In genomic region chr7:2521341-2521745, GRCh38 we compare ENCODE assay signal across 9 cellular contexts. TPM values are rescaled to one million over a fixed set of nuclear protein-coding genes. Genes with fewer than 3 reads are reported as not detected.
A peak's percentile ranks its signal among the peaks of the same experiment; 100 is the strongest.
DNase-seq lines count a peak whose midpoint lies in the region.
"Had no signal": no experiment of that assay in that cellular context is flagged by ENCODE, and none has a peak within 500 bp of the region (broad histone marks: within the 10 kb centered on the region; RNA-seq: fewer than 3 reads in every experiment).

No MANE protein-coding gene starts in this region.

- peak overlapping the region; percentile 97 for H3K4me3 Mint-ChIP-seq in activated T-helper 1 cell treated with anti-CD3 and anti-CD28 coated beads, Interleukin-12 subunit alpha, Interleukin-12 subunit beta, Interleukin-2, Interleukin-4 antibody, amounts not matched to agents 30 ng/mL and 10 ng/mL and 1 ng/mL, durations not matched to agents 14 hours and 24 hours and 36 hours

- peak overlapping the region; percentile 95 for H3K27ac Mint-ChIP-seq in activated T-helper 1 cell treated with anti-CD3 and anti-CD28 coated beads, Interleukin-12 subunit alpha, Interleukin-12 subunit beta, Interleukin-2, Interleukin-4 antibody, amounts not matched to agents 30 ng/mL and 10 ng/mL and 1 ng/mL, durations not matched to agents 14 hours and 24 hours and 36 hours

- intact Hi-C loops in activated T-helper 1 cell treated with anti-CD3 and anti-CD28 coated beads, Interleukin-12 subunit alpha, Interleukin-12 subunit beta, Interleukin-2, Interleukin-4 antibody, amounts not matched to agents 30 ng/mL and 10 ng/mL and 1 ng/mL, durations not matched to agents 14 hours and 24 hours and 36 hours (cut with micrococcal nuclease) = loop anchor here (5.0 kb wide), 2 partner anchors 989 to 1384 kb away; partner anchors contain the start of gene MAFK

- peaks cover 39% of the 10 kb centered on the region for H3K27me3 ChIP-seq in iPS-18a (ENCODE audit: control insufficient read depth, insufficient read depth, low read length)
- H3K27me3 ChIP-seq: SJSA1 had no signal

- peaks cover 39% of the 10 kb centered on the region for H3K4me1 Mint-ChIP-seq in activated T-helper 1 cell treated with anti-CD3 and anti-CD28 coated beads, Interleukin-12 subunit alpha, Interleukin-12 subunit beta, Interleukin-2, Interleukin-4 antibody, amounts not matched to agents 30 ng/mL and 10 ng/mL and 1 ng/mL, durations not matched to agents 14 hours and 24 hours and 36 hours (ENCODE audit: low read depth)

- peaks cover 59% of the 10 kb centered on the region for H3K4me1 ChIP-seq in iPS-18a (ENCODE audit: control insufficient read depth, low read depth, low read length)

- no peaks in the 10 kb centered on the region for H3K9me3 ChIP-seq in iPS-18a (ENCODE audit: control insufficient read depth, low read depth, low read length)
- H3K9me3 ChIP-seq: SJSA1 had no signal

- no peaks in the 10 kb centered on the region for H3K27me3 Mint-ChIP-seq in activated T-helper 1 cell treated with anti-CD3 and anti-CD28 coated beads, Interleukin-12 subunit alpha, Interleukin-12 subunit beta, Interleukin-2, Interleukin-4 antibody, amounts not matched to agents 30 ng/mL and 10 ng/mL and 1 ng/mL, durations not matched to agents 14 hours and 24 hours and 36 hours (ENCODE audit: insufficient read depth)

- peak overlapping the region; percentile 67 for H3K4me3 ChIP-seq in iPS-18a (ENCODE audit: low read length)
- H3K4me3 ChIP-seq: SJSA1 had no signal

- DNase-seq in DMS53 (lab: John Stamatoyannopoulos, UW) = peak; percentile 47
- DNase-seq in DMS53 treated with DMSO at 0.1 percent for 48 hours (lab: John Stamatoyannopoulos, UW; ENCODE audit: unreplicated experiment) = no peak
- DNase-seq in activated T-helper 1 cell treated with anti-CD3 and anti-CD28 coated beads, Interleukin-12 subunit alpha, Interleukin-12 subunit beta, Interleukin-2, Interleukin-4 antibody, amounts not matched to agents 30 ng/mL and 10 ng/mL and 1 ng/mL, durations not matched to agents 14 hours and 24 hours and 36 hours (ENCODE audit: low spot score) = no peak
- peak; percentile 52 for DNase-seq in stimulated activated CD8-positive, alpha-beta memory T cell treated with anti-CD3 and anti-CD28 coated beads, Interleukin-4, amount 100 ng/mL, for 48 hours
- no peak for DNase-seq in NCI-H187 (lab: John Stamatoyannopoulos, UW)
- DNase-seq in AG20443 (ENCODE audit: low spot score) = no peak
- DNase-seq in NCI-H146 treated with DMSO at 0.1 percent for 48 hours (lab: John Stamatoyannopoulos, UW; ENCODE audit: unreplicated experiment) = no peak

- no peaks in the 10 kb centered on the region for H3K9me3 Mint-ChIP-seq in activated T-helper 1 cell treated with anti-CD3 and anti-CD28 coated beads, Interleukin-12 subunit alpha, Interleukin-12 subunit beta, Interleukin-2, Interleukin-4 antibody, amounts not matched to agents 30 ng/mL and 10 ng/mL and 1 ng/mL, durations not matched to agents 14 hours and 24 hours and 36 hours

- H3K27ac ChIP-seq in iPS-18a (ENCODE audit: low read length) = no peak overlapping the region
- H3K27ac ChIP-seq: SJSA1 had no signal

- no peak overlapping the region for H3K9ac ChIP-seq in iPS-18a (ENCODE audit: low read length)

- peaks cover 10% of the 10 kb centered on the region for H3K36me3 ChIP-seq in iPS-18a (ENCODE audit: control insufficient read depth, low read depth, low read length)
- H3K36me3 ChIP-seq: SJSA1 had no signal

- peaks cover 10% of the 10 kb centered on the region for H3K36me3 Mint-ChIP-seq in activated T-helper 1 cell treated with anti-CD3 and anti-CD28 coated beads, Interleukin-12 subunit alpha, Interleukin-12 subunit beta, Interleukin-2, Interleukin-4 antibody, amounts not matched to agents 30 ng/mL and 10 ng/mL and 1 ng/mL, durations not matched to agents 14 hours and 24 hours and 36 hours (ENCODE audit: low read depth)

RNA-seq across cellular contexts. Expression of gene LFNG, which starts 1.8 kb away (rescaled TPM):
- total RNA-seq in activated T-helper 1 cell treated with anti-CD3 and anti-CD28 coated beads, Interleukin-12 subunit alpha, Interleukin-12 subunit beta, Interleukin-2, Interleukin-4 antibody, amounts not matched to agents 30 ng/mL and 10 ng/mL and 1 ng/mL, durations not matched to agents 14 hours and 24 hours and 36 hours = 34.8 and 34.9 TPM in 2 replicates

RNA-seq across cellular contexts. Expression of gene BRAT1, which starts 34.0 kb away (rescaled TPM):
- total RNA-seq in activated T-helper 1 cell treated with anti-CD3 and anti-CD28 coated beads, Interleukin-12 subunit alpha, Interleukin-12 subunit beta, Interleukin-2, Interleukin-4 antibody, amounts not matched to agents 30 ng/mL and 10 ng/mL and 1 ng/mL, durations not matched to agents 14 hours and 24 hours and 36 hours = 39.2 and 42.9 TPM in 2 replicates

RNA-seq across cellular contexts. Expression of gene IQCE, which starts 37.4 kb away (rescaled TPM):
- total RNA-seq in activated T-helper 1 cell treated with anti-CD3 and anti-CD28 coated beads, Interleukin-12 subunit alpha, Interleukin-12 subunit beta, Interleukin-2, Interleukin-4 antibody, amounts not matched to agents 30 ng/mL and 10 ng/mL and 1 ng/mL, durations not matched to agents 14 hours and 24 hours and 36 hours = 10.5 and 11.1 TPM in 2 replicates

RNA-seq across cellular contexts. Expression of gene GRIFIN, which starts 45.1 kb away (rescaled TPM):
- not detected in 2 replicates for total RNA-seq in activated T-helper 1 cell treated with anti-CD3 and anti-CD28 coated beads, Interleukin-12 subunit alpha, Interleukin-12 subunit beta, Interleukin-2, Interleukin-4 antibody, amounts not matched to agents 30 ng/mL and 10 ng/mL and 1 ng/mL, durations not matched to agents 14 hours and 24 hours and 36 hours
- total RNA-seq: SJSA1 had no signal

Comparison
In these comparisons a context has a peak if more than half of its experiments do, and no peak if none do; other contexts are left out.
1. DNase-seq: peak in DMS53 (single experiment) and stimulated activated CD8-positive, alpha-beta memory T cell treated with anti-CD3 and anti-CD28 coated beads, Interleukin-4, amount 100 ng/mL, for 48 hours (single experiment); none in DMS53 treated with DMSO at 0.1 percent for 48 hours (single experiment), activated T-helper 1 cell treated with anti-CD3 and anti-CD28 coated beads, Interleukin-12 subunit alpha, Interleukin-12 subunit beta, Interleukin-2, Interleukin-4 antibody, amounts not matched to agents 30 ng/mL and 10 ng/mL and 1 ng/mL, durations not matched to agents 14 hours and 24 hours and 36 hours (single experiment), NCI-H187 (0 of 2), AG20443 (single experiment) and NCI-H146 treated with DMSO at 0.1 percent for 48 hours (single experiment).